In genomic region chr6:165663283-165663735, GRCh38 we compare ENCODE assay signal across 8 cellular contexts. TPM values are rescaled to one million over a fixed set of nuclear protein-coding genes. Genes with fewer than 3 reads are reported as not detected.
A peak's percentile ranks its signal among the peaks of the same experiment; 100 is the strongest.
DNase-seq lines count a peak whose midpoint lies in the region; ATAC-seq and TF ChIP-seq lines count a peak whose summit lies in the region.

No MANE protein-coding gene starts in this region.

- no peak overlapping the region for H3K4me3 Mint-ChIP-seq in activated CD8-positive, alpha-beta memory T cell treated with anti-CD3 and anti-CD28 coated beads, Interleukin-2, amount 10 ng/mL, durations not matched to agents 7 days and 5 days

- H3K4me1 Mint-ChIP-seq in activated CD8-positive, alpha-beta memory T cell treated with anti-CD3 and anti-CD28 coated beads, Interleukin-2, amount 10 ng/mL, durations not matched to agents 7 days and 5 days, result peaks cover 3% of the 10 kb centered on the region

- TF ChIP-seq CTCF in right lobe of liver (IDR thresholded peaks at IDR 0.05) (no peak), transverse colon (IDR thresholded peaks at IDR 0.05) (no peak)

- H3K27me3 Mint-ChIP-seq in activated CD8-positive, alpha-beta memory T cell treated with anti-CD3 and anti-CD28 coated beads, Interleukin-2, amount 10 ng/mL, durations not matched to agents 7 days and 5 days, result peaks cover 57% of the 10 kb centered on the region

- 4% methylated on average over 5 of the region's 36 CpGs for WGBS in right lobe of liver (ENCODE audit: insufficient coverage, low coverage, low lambda C conversion rate, missing lambda C conversion rate)
- 5% methylated on average over 16 of the region's 36 CpGs; no CpG with 5 or more reads in 1 of the 2 donors for WGBS in transverse colon (ENCODE audit: low coverage in 1 of 2), 2 donors

- H3K27ac ChIP-seq in right lobe of liver, result no peak overlapping the region
- H3K27ac ChIP-seq in transverse colon, result peak overlapping the region; percentile 56 to 70 (median 58)

- no peak for TF ChIP-seq EP300 in transverse colon (IDR thresholded peaks at IDR 0.05; ENCODE audit: low read depth)

- DNase-seq in activated CD8-positive, alpha-beta memory T cell treated with anti-CD3 and anti-CD28 coated beads, Interleukin-2, amount 10 ng/mL, durations not matched to agents 7 days and 5 days, result no peak
- no peak for DNase-seq in activated CD8-positive, alpha-beta memory T cell treated with anti-CD3 and anti-CD28 coated beads, Interleukin-2, amount 50 U/mL, for 48 hours
- DNase-seq in ecto neural progenitor cell (ENCODE audit: low spot score), result peak; percentile 76
- no peak for DNase-seq in right lobe of liver
- DNase-seq in transverse colon, result no peak
- no peak for DNase-seq in NCI-H82 treated with DMSO at 0.1 percent for 48 hours (lab: John Stamatoyannopoulos, UW; ENCODE audit: unreplicated experiment)
- no peak for DNase-seq in NCI-H1436 treated with DMSO at 0.1 percent for 48 hours (lab: John Stamatoyannopoulos, UW)

- H3K36me3 ChIP-seq in right lobe of liver (no peaks in the 10 kb centered on the region), transverse colon (no peaks in the 10 kb centered on the region)

- H3K4me1 ChIP-seq in right lobe of liver, result peaks cover 0 to 23% (median 0%) of the 10 kb centered on the region in 4 donors
- peaks cover 6 to 29% (median 25%) of the 10 kb centered on the region in 4 donors for H3K4me1 ChIP-seq in transverse colon

- H3K27me3 ChIP-seq in right lobe of liver (peaks cover 9 to 20% of the 10 kb centered on the region in 2 donors), transverse colon (peaks cover 93% of the 10 kb centered on the region)

- H3K36me3 Mint-ChIP-seq in activated CD8-positive, alpha-beta memory T cell treated with anti-CD3 and anti-CD28 coated beads, Interleukin-2, amount 10 ng/mL, durations not matched to agents 7 days and 5 days, result peaks cover 5% of the 10 kb centered on the region

- intact Hi-C loops in right lobe of liver (cut with DNase I), result no loop called here
- intact Hi-C loops in transverse colon (cut with DNase I; ENCODE audit: low total_unique reads), result no loop called here

- H3K4me3 ChIP-seq in right lobe of liver (peak overlapping the region; percentile 25 to 46 (median 34)), transverse colon (peak overlapping the region in 3 of 4 donors; percentile 42 to 58 (median 43))

- in situ Hi-C loops in transverse colon (cut with MboI; ENCODE audit: low pct_ligation_motif_present in 1 of 4, low pct_unique_long_range_greater_than_20kb in 1 of 4, low sequenced_read_pairs in 3 of 4), result no loop called here

- no peak for TF ChIP-seq POLR2A in right lobe of liver (IDR thresholded peaks at IDR 0.05)
- TF ChIP-seq POLR2A in transverse colon (IDR thresholded peaks at IDR 0.05), result no peak

- H3K9me3 ChIP-seq in right lobe of liver (no peaks in the 10 kb centered on the region), transverse colon (no peaks in the 10 kb centered on the region)

- no peak for ATAC-seq in activated CD8-positive, alpha-beta memory T cell treated with anti-CD3 and anti-CD28 coated beads, Interleukin-2, amount 10 ng/mL, durations not matched to agents 7 days and 5 days
- ATAC-seq in right lobe of liver (peak in 3 of 4 donors; percentile 8 to 42 (median 22)), GM18873 (IDR thresholded peaks at IDR 0.05; ENCODE audit: low FRiP score, unreplicated experiment) (no peak)

- H3K27ac Mint-ChIP-seq in activated CD8-positive, alpha-beta memory T cell treated with anti-CD3 and anti-CD28 coated beads, Interleukin-2, amount 10 ng/mL, durations not matched to agents 7 days and 5 days, result peak overlapping the region; percentile 11

- no peaks in the 10 kb centered on the region for H3K9me3 Mint-ChIP-seq in activated CD8-positive, alpha-beta memory T cell treated with anti-CD3 and anti-CD28 coated beads, Interleukin-2, amount 10 ng/mL, durations not matched to agents 7 days and 5 days (ENCODE audit: low read depth)

- CTCF ChIA-PET in activated CD8-positive, alpha-beta memory T cell treated with anti-CD3 and anti-CD28 coated beads, Interleukin-2, amount 10 ng/mL, durations not matched to agents 7 days and 5 days (lab: Charles Lee), result no interaction called here

RNA-seq across cellular contexts. Expression of gene PDE10A, which starts 0.3 kb away (rescaled TPM):
- not detected for total RNA-seq in activated CD8-positive, alpha-beta memory T cell treated with anti-CD3 and anti-CD28 coated beads, Interleukin-2, amount 10 ng/mL, durations not matched to agents 7 days and 5 days
- total RNA-seq in right lobe of liver (1 to 10 TPM in 1 of 6 experiments, under 1 TPM in 5; 0.48 to 1.5 (median 0.65) TPM), transverse colon (10 to 100 TPM in 1 of 4 donors, 1 to 10 TPM in 3; 1.4 to 15.3 (median 4.3) TPM)

Comparison
In these comparisons a context has a peak if more than half of its experiments do, and no peak if none do; other contexts are left out.
1. ATAC-seq: peak in right lobe of liver (3 of 4); none in activated CD8-positive, alpha-beta memory T cell treated with anti-CD3 and anti-CD28 coated beads, Interleukin-2, amount 10 ng/mL, durations not matched to agents 7 days and 5 days (single experiment) and GM18873 (single experiment).
2. H3K27ac ChIP-seq: peak in transverse colon (4 of 4); none in right lobe of liver (0 of 3).